8 cellular contexts compared by ENCODE assay signal in the genomic region with DNA sequence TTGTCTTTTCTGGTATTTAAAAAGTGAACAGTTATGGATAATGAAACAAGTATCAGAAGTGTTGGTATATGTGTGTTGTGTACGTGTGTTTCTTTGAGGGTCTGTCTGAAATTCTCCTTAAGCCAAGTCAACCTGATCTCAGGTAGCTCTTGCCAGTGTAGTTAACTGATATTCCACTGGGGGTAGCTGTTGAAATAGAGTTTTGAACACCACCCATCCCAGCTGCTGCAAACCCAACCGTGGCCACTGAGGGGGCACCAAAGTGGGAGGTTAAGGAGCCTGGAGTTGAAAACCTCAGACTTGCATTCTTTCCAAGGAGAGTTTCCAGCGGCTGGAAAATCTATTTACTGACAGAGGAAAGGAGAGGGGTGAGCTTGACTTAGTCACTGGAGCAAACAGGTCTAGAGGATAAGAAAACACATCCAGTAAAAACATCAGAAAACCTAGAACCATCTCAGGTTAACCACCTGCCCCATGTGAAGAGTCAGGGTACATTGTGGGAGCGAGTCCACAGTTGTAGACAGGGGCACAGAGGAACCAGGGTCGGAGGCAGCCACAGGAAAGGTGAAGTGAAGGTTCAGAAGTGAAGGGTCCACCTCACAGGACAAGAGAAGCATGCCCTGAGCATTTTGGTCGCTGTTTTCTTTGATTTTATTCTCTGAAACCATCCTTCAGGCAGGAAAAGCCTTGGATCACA. TPM values are rescaled to one million over a fixed set of nuclear protein-coding genes. Genes with fewer than 3 reads are reported as not detected.
A peak's percentile ranks its signal among the peaks of the same experiment; 100 is the strongest.
DNase-seq lines count a peak whose midpoint lies in the region; TF ChIP-seq lines count a peak whose summit lies in the region.

No MANE protein-coding gene starts in this region.

- H3K9ac ChIP-seq in GM23248 (no peak overlapping the region), KMS-11 (no peak overlapping the region)

- H3K9me2 ChIP-seq in GM23248 (ENCODE audit: insufficient read depth) = no peaks in the 10 kb centered on the region

- CTCF ChIA-PET in RWPE1 (lab: Yijun Ruan, JAX) = interaction anchor here (0.5 to 1.1 kb wide), 3 partner anchors 9 to 50 kb away, joined by 4 to 5 read pairs (median 4); a partner anchor contains a TSS

- H3K27ac ChIP-seq in GM23248 = no peak overlapping the region
- H3K27ac ChIP-seq in KMS-11 = no peak overlapping the region
- no peak overlapping the region for H3K27ac ChIP-seq in RWPE1

- intact Hi-C loops in activated CD4-positive, alpha-beta T cell treated with anti-CD3 and anti-CD28 coated beads, Interleukin-2, amount 10 ng/mL, durations not matched to agents 24 days and 14 days (cut with micrococcal nuclease) = no loop called here

- H3K9me3 Mint-ChIP-seq in activated CD4-positive, alpha-beta T cell treated with anti-CD3 and anti-CD28 coated beads, Interleukin-2, amount 10 ng/mL, durations not matched to agents 24 days and 14 days = no peaks in the 10 kb centered on the region
- H3K9me3 Mint-ChIP-seq in chondrocyte (ENCODE audit: low read depth) = peaks cover 4% of the 10 kb centered on the region
- H3K9me3 Mint-ChIP-seq in nephron = no peaks in the 10 kb centered on the region

- H3K4me2 ChIP-seq in GM23248 (ENCODE audit: unreplicated experiment) = no peak overlapping the region
- H3K4me2 ChIP-seq in KMS-11 = no peak overlapping the region

- TF ChIP-seq CTCF in KMS-11 (conservative IDR thresholded peaks at IDR 0.05; ENCODE audit: low read depth, low read length) (peak; percentile 58; the same call in 1 of the 2 replicates), RWPE1 (conservative IDR thresholded peaks at IDR 0.05; ENCODE audit: low read depth) (peak; percentile 19), chondrocyte (IDR thresholded peaks at IDR 0.05) (peak; percentile 58), nephron (IDR thresholded peaks at IDR 0.05; ENCODE audit: unreplicated experiment in 3 of 3) (peak; percentile 37 to 52 (median 42))

- H3K27ac Mint-ChIP-seq in activated CD4-positive, alpha-beta T cell treated with anti-CD3 and anti-CD28 coated beads, Interleukin-2, amount 10 ng/mL, durations not matched to agents 24 days and 14 days = no peak overlapping the region
- H3K27ac Mint-ChIP-seq in chondrocyte (ENCODE audit: unreplicated experiment) = no peak overlapping the region
- no peak overlapping the region for H3K27ac Mint-ChIP-seq in nephron

- no peaks in the 10 kb centered on the region for H3K36me3 Mint-ChIP-seq in activated CD4-positive, alpha-beta T cell treated with anti-CD3 and anti-CD28 coated beads, Interleukin-2, amount 10 ng/mL, durations not matched to agents 24 days and 14 days (ENCODE audit: low read depth)
- no peaks in the 10 kb centered on the region for H3K36me3 Mint-ChIP-seq in chondrocyte (ENCODE audit: low read depth)
- H3K36me3 Mint-ChIP-seq in nephron (ENCODE audit: low read depth) = no peaks in the 10 kb centered on the region

- in situ Hi-C loops in GM23248 (cut with MboI) = no loop called here

- H2AFZ ChIP-seq in GM23248 (no peak overlapping the region), KMS-11 (ENCODE audit: low read depth) (no peak overlapping the region)

- POLR2A ChIA-PET in RWPE1 (lab: Yijun Ruan, JAX; ENCODE audit: low non-redundant PET) = no interaction called here

- H3F3A ChIP-seq in GM23248 (ENCODE audit: insufficient read depth) = no peaks in the 10 kb centered on the region

- H3K36me3 ChIP-seq in GM23248 (ENCODE audit: low read depth) (no peaks in the 10 kb centered on the region), KMS-11 (ENCODE audit: insufficient read depth) (no peaks in the 10 kb centered on the region)

- H3K4me1 Mint-ChIP-seq in activated CD4-positive, alpha-beta T cell treated with anti-CD3 and anti-CD28 coated beads, Interleukin-2, amount 10 ng/mL, durations not matched to agents 24 days and 14 days = no peaks in the 10 kb centered on the region
- H3K4me1 Mint-ChIP-seq in chondrocyte (ENCODE audit: low read depth) (no peaks in the 10 kb centered on the region), nephron (no peaks in the 10 kb centered on the region)

- peak; percentile 73 for DNase-seq in activated CD4-positive, alpha-beta T cell treated with anti-CD3 and anti-CD28 coated beads, Interleukin-2, amount 10 ng/mL, durations not matched to agents 24 days and 14 days
- no peak for DNase-seq in activated CD4-positive, alpha-beta T cell treated with anti-CD3 and anti-CD28 coated beads for 1 hour
- DNase-seq in GM23248 = peak; percentile 36
- DNase-seq in RWPE1 (ENCODE audit: low spot score) = peak; percentile 63
- no peak for DNase-seq in chondrocyte (ENCODE audit: low spot score)
- DNase-seq in NCI-H774 (lab: John Stamatoyannopoulos, UW) = no peak

- 12 to 13% methylated on average over 6 of the region's 6 CpGs for WGBS in GM23248 (ENCODE audit: low coverage in 1 of 2, low lambda C conversion rate in 2 of 2, missing lambda C conversion rate in 2 of 2), 2 experiments

- H3K27me3 ChIP-seq in GM23248 (replicated peaks; ENCODE audit: insufficient read depth) = 0 out of 2 replicates have a peak, but pooled peaks cover 4% of the 10 kb centered on the region
- no peaks in the 10 kb centered on the region for H3K27me3 ChIP-seq in KMS-11 (ENCODE audit: insufficient read depth, low read depth)

- H3K27me3 Mint-ChIP-seq in activated CD4-positive, alpha-beta T cell treated with anti-CD3 and anti-CD28 coated beads, Interleukin-2, amount 10 ng/mL, durations not matched to agents 24 days and 14 days = peaks cover 20% of the 10 kb centered on the region
- H3K27me3 Mint-ChIP-seq in chondrocyte (ENCODE audit: low read depth) (peaks cover 13% of the 10 kb centered on the region), nephron (ENCODE audit: low read depth) (peaks cover 5% of the 10 kb centered on the region)

- H3K4me3 ChIP-seq in GM23248 (no peak overlapping the region), KMS-11 (IDR thresholded peaks at IDR 0.05; ENCODE audit: insufficient read depth, low read depth, low read length) (no peak overlapping the region)

- no peaks in the 10 kb centered on the region for H3K9me3 ChIP-seq in GM23248 (ENCODE audit: low read depth)

- H3K4me1 ChIP-seq in GM23248 (ENCODE audit: insufficient read depth) (no peaks in the 10 kb centered on the region), KMS-11 (ENCODE audit: low read depth, poor library complexity, severe bottlenecking) (no peaks in the 10 kb centered on the region)

- H4K20me1 ChIP-seq in GM23248 (ENCODE audit: insufficient read depth) = no peaks in the 10 kb centered on the region
- no peaks in the 10 kb centered on the region for H4K20me1 ChIP-seq in KMS-11 (ENCODE audit: insufficient read depth)

- H3K79me2 ChIP-seq in GM23248 (ENCODE audit: insufficient read depth) = no peaks in the 10 kb centered on the region
- H3K79me2 ChIP-seq in KMS-11 (ENCODE audit: insufficient read depth, low read depth) = no peaks in the 10 kb centered on the region

- no peak overlapping the region for H3K4me3 Mint-ChIP-seq in activated CD4-positive, alpha-beta T cell treated with anti-CD3 and anti-CD28 coated beads, Interleukin-2, amount 10 ng/mL, durations not matched to agents 24 days and 14 days
- H3K4me3 Mint-ChIP-seq in chondrocyte (ENCODE audit: unreplicated experiment) = no peak overlapping the region
- no peak overlapping the region for H3K4me3 Mint-ChIP-seq in nephron

RNA-seq across cellular contexts. Expression of a gene that starts 8.8 kb away (rescaled TPM):
- 38.0 and 40.1 TPM in 2 replicates for total RNA-seq in activated CD4-positive, alpha-beta T cell treated with anti-CD3 and anti-CD28 coated beads, Interleukin-2, amount 10 ng/mL, durations not matched to agents 24 days and 14 days
- 24.4 and 37.5 TPM in 2 replicates for total RNA-seq in GM23248 (2014; rRNA removed; shearing (Covaris generic))
- 29.5 and 31.3 TPM in 2 replicates for polyA plus RNA-seq in GM23248 (2016; fragmentation: Nextera tagmentation; extraction: Ambion mirVana)
- total RNA-seq in chondrocyte = 30.0 to 32.1 TPM (median 30.4 TPM) in 3 replicates

Comparison
In these comparisons a context has a peak if more than half of its experiments do, and no peak if none do; other contexts are left out.
1. DNase-seq: peak in activated CD4-positive, alpha-beta T cell treated with anti-CD3 and anti-CD28 coated beads, Interleukin-2, amount 10 ng/mL, durations not matched to agents 24 days and 14 days (single experiment), GM23248 (single experiment) and RWPE1 (single experiment); none in activated CD4-positive, alpha-beta T cell treated with anti-CD3 and anti-CD28 coated beads for 1 hour (single experiment), chondrocyte (single experiment) and NCI-H774 (single experiment).
2. Peak in every context shown above with its lines, with median percentiles within 50 percentile points of each other: CTCF ChIP-seq.